ENCODE assay signal across 18 cellular contexts in the genomic region with DNA sequence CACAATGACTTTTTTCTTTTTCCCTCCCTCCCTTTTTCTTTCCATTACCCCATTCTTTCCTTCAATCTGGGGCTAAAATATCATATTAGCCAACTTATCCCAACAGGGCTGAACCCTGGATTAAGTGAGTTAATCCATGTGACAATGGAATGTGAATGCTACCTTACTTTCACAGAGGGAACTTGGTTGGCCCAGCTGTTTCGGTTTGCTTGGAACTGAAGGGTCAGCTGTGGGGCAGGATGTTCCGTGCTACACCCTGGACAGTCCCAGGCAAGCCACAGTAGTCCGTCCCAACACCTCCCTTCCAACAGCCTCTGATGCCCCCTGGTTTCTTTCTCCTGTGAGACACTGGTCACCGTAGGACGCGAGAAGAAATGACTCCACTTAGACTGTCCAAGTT.
A peak's percentile ranks its signal among the peaks of the same experiment; 100 is the strongest.
DNase-seq lines count a peak whose midpoint lies in the region; ATAC-seq and TF ChIP-seq lines count a peak whose summit lies in the region.
"Had no signal": no experiment of that assay in that cellular context is flagged by ENCODE, and none has a peak within 500 bp of the region (broad histone marks: within the 10 kb centered on the region; RNA-seq: fewer than 3 reads in every experiment).

No MANE protein-coding gene starts in this region.

- no peak overlapping the region for H3K4me3 Mint-ChIP-seq in stimulated activated effector memory CD8-positive, alpha-beta T cell treated with anti-CD3 and anti-CD28 coated beads, Interleukin-12 subunit alpha, Interleukin-12 subunit beta, amount 100 ng/mL, for 72 hours
- H3K4me3 Mint-ChIP-seq: CD14-positive monocyte; CD4-positive, CD25-positive, alpha-beta regulatory T cell; CD8-positive, alpha-beta T cell had no signal

- TF ChIP-seq EP300 in sigmoid colon (IDR thresholded peaks at IDR 0.05) = no peak

- no peak overlapping the region for H3K4me3 ChIP-seq in DND-41 (ENCODE audit: low read depth in 1 of 2, low read length in 2 of 2)
- H3K4me3 ChIP-seq in SJCRH30 = no peak overlapping the region
- H3K4me3 ChIP-seq in sigmoid colon = no peak overlapping the region
- H3K4me3 ChIP-seq: BLaER1 had no signal

- peak overlapping the region; percentile 100 for H3K27ac ChIP-seq in DND-41 (ENCODE audit: low read length)
- H3K27ac ChIP-seq in SJCRH30 = no peak overlapping the region
- no peak overlapping the region for H3K27ac ChIP-seq in sigmoid colon
- H3K27ac ChIP-seq: BLaER1 had no signal

- no peak overlapping the region for H2AFZ ChIP-seq in DND-41 (ENCODE audit: low read depth, low read length)

- peaks cover 6% of the 10 kb centered on the region for H3K36me3 Mint-ChIP-seq in stimulated activated effector memory CD8-positive, alpha-beta T cell treated with anti-CD3 and anti-CD28 coated beads, Interleukin-12 subunit alpha, Interleukin-12 subunit beta, amount 100 ng/mL, for 72 hours

- DNase-seq in DND-41 = no peak
- DNase-seq in SJCRH30 = peak; percentile 53 to 72
- no peak for DNase-seq in sigmoid colon
- no peak for DNase-seq in stimulated activated effector memory CD8-positive, alpha-beta T cell treated with anti-CD3 and anti-CD28 coated beads, Interleukin-12 subunit alpha, Interleukin-12 subunit beta, amount 100 ng/mL, for 72 hours (ENCODE audit: low spot score in 2 of 2)
- DNase-seq: 8988T; ACHN; BE2C; C1 segment of cervical spinal cord; Caco-2; Calu3; CD4-positive, CD25-positive, alpha-beta regulatory T cell; CD8-positive, alpha-beta T cell; DMS79 treated with DMSO at 0.1 percent for 48 hours; EL; GDM1 had no signal

- peaks cover 74% of the 10 kb centered on the region for H3K36me3 ChIP-seq in DND-41 (ENCODE audit: insufficient read depth, low read length)
- H3K36me3 ChIP-seq in SJCRH30 = no peaks in the 10 kb centered on the region
- H3K36me3 ChIP-seq in sigmoid colon = peaks cover 0 to 8% (median 0%) of the 10 kb centered on the region in 4 donors
- H3K36me3 ChIP-seq: BE2C had no signal

- H3K27me3 ChIP-seq in DND-41 (ENCODE audit: insufficient read depth, low read length, poor library complexity) = no peaks in the 10 kb centered on the region
- no peaks in the 10 kb centered on the region for H3K27me3 ChIP-seq in SJCRH30
- H3K27me3 ChIP-seq in sigmoid colon = no peaks in the 10 kb centered on the region
- H3K27me3 ChIP-seq: BE2C, BLaER1 had no signal

- no peak overlapping the region for H3K9ac ChIP-seq in DND-41 (ENCODE audit: low read depth, low read length)
- H3K9ac ChIP-seq: BLaER1 had no signal

- ATAC-seq in DND-41 (ENCODE audit: insufficient read depth, low read depth) = no peak
- ATAC-seq in stimulated activated effector memory CD8-positive, alpha-beta T cell treated with anti-CD3 and anti-CD28 coated beads, Interleukin-12 subunit alpha, Interleukin-12 subunit beta, amount 100 ng/mL, for 72 hours = no peak
- ATAC-seq in HG03108 (IDR thresholded peaks at IDR 0.05; ENCODE audit: unreplicated experiment) = no peak
- ATAC-seq: CD8-positive, alpha-beta T cell had no signal

- H3K4me1 Mint-ChIP-seq in stimulated activated effector memory CD8-positive, alpha-beta T cell treated with anti-CD3 and anti-CD28 coated beads, Interleukin-12 subunit alpha, Interleukin-12 subunit beta, amount 100 ng/mL, for 72 hours = peaks cover 4% of the 10 kb centered on the region

- intact Hi-C loops in sigmoid colon (cut with DNase I) = no loop called here

- no peaks in the 10 kb centered on the region for H3K9me3 Mint-ChIP-seq in stimulated activated effector memory CD8-positive, alpha-beta T cell treated with anti-CD3 and anti-CD28 coated beads, Interleukin-12 subunit alpha, Interleukin-12 subunit beta, amount 100 ng/mL, for 72 hours
- H3K9me3 Mint-ChIP-seq: CD4-positive, CD25-positive, alpha-beta regulatory T cell; CD8-positive, alpha-beta T cell had no signal

- TF ChIP-seq CTCF in DND-41 (IDR thresholded peaks at IDR 0.05; ENCODE audit: borderline replicate concordance, extremely low read depth, low read length, poor library complexity, severe bottlenecking) (no peak), sigmoid colon (IDR thresholded peaks at IDR 0.05) (no peak)

- H3K79me2 ChIP-seq in DND-41 (ENCODE audit: insufficient read depth, low read length) = peaks cover 73% of the 10 kb centered on the region

- no peak overlapping the region for H3K27ac Mint-ChIP-seq in stimulated activated effector memory CD8-positive, alpha-beta T cell treated with anti-CD3 and anti-CD28 coated beads, Interleukin-12 subunit alpha, Interleukin-12 subunit beta, amount 100 ng/mL, for 72 hours
- H3K27ac Mint-ChIP-seq: CD14-positive monocyte; CD8-positive, alpha-beta T cell had no signal

- TF ChIP-seq POLR2A in sigmoid colon (IDR thresholded peaks at IDR 0.05) = no peak

- no peaks in the 10 kb centered on the region for H4K20me1 ChIP-seq in DND-41 (ENCODE audit: insufficient read depth, low read length)

- 94 to 98% methylated on average over 6 of the region's 6 CpGs for WGBS in sigmoid colon, 2 donors

- H3K4me2 ChIP-seq in DND-41 (ENCODE audit: insufficient read depth, low read length) = no peak overlapping the region
- H3K4me2 ChIP-seq: BLaER1 had no signal

- H3K9me3 ChIP-seq in DND-41 (ENCODE audit: insufficient read depth, low read length, severe bottlenecking) (no peaks in the 10 kb centered on the region), SJCRH30 (replicated peaks) (no peaks in the 10 kb centered on the region), sigmoid colon (no peaks in the 10 kb centered on the region)
- H3K9me3 ChIP-seq: BE2C, Caco-2 had no signal

- peaks cover 70% of the 10 kb centered on the region for H3K4me1 ChIP-seq in DND-41 (ENCODE audit: insufficient read depth, low read length)
- H3K4me1 ChIP-seq in SJCRH30 = peaks cover 16% of the 10 kb centered on the region
- no peaks in the 10 kb centered on the region for H3K4me1 ChIP-seq in sigmoid colon
- H3K4me1 ChIP-seq: BE2C, BLaER1, Caco-2 had no signal

Comparison
In these comparisons a context has a peak if more than half of its experiments do, and no peak if none do; other contexts are left out.
1. DNase-seq: peak in SJCRH30 (2 of 2); none in DND-41 (single experiment), sigmoid colon (single experiment) and stimulated activated effector memory CD8-positive, alpha-beta T cell treated with anti-CD3 and anti-CD28 coated beads, Interleukin-12 subunit alpha, Interleukin-12 subunit beta, amount 100 ng/mL, for 72 hours (0 of 2).